Comparison of ENCODE assay signal across 9 cellular contexts in the genomic region with DNA sequence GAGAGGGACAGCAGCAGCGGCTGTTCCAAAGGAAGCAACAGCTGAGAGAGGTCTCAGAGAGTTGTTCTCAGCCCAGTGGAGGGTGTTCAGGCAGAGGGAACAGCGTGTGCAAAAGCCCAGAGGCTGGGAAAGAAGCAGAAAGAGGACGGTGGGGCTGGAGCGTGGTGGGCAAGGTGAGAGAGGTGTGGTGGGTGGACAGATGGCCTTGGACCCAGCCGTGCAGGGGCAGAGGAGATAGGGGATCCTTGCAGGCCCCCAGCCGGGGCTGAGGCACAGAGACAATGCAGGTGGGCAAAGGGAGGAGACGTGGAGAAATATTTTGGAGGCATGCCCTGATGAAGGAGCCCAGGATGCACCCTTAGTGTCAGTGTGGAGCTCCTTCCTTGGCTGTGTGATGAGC. TPM values are rescaled to one million over a fixed set of nuclear protein-coding genes. Genes with fewer than 3 reads are reported as not detected.
"Had no signal": no experiment of that assay in that cellular context is flagged by ENCODE, and none has a peak within 500 bp of the region (broad histone marks: within the 10 kb centered on the region; RNA-seq: fewer than 3 reads in every experiment).

No MANE protein-coding gene starts in this region.

RNA-seq across cellular contexts. Expression of a gene that starts 58.4 kb away (rescaled TPM):
- total RNA-seq: LHCN-M2, MCF 10A, NCI-H460, OCI-LY7, PC-9, Right ventricle myocardium inferior, RPMI7951, SJCRH30, SK-MEL-5 had no signal
